Comparison of ENCODE assay signal across 11 cellular contexts in genomic region chr3:44529927-44530326, GRCh38. TPM values are rescaled to one million over a fixed set of nuclear protein-coding genes. Genes with fewer than 3 reads are reported as not detected.
DNase-seq lines count a peak whose midpoint lies in the region; ATAC-seq and TF ChIP-seq lines count a peak whose summit lies in the region.
"Had no signal": no experiment of that assay in that cellular context is flagged by ENCODE, and none has a peak within 500 bp of the region (broad histone marks: within the 10 kb centered on the region; RNA-seq: fewer than 3 reads in every experiment).

No MANE protein-coding gene starts in this region.

- H3K9ac ChIP-seq in smooth muscle cell (ENCODE audit: low read depth), result no peak overlapping the region

- no peak overlapping the region for H2AFZ ChIP-seq in smooth muscle cell (ENCODE audit: low read depth)

- no peak overlapping the region for H3K4me3 ChIP-seq in smooth muscle cell
- H3K4me3 ChIP-seq: testis had no signal

- H3K27ac Mint-ChIP-seq in activated naive CD4-positive, alpha-beta T cell treated with anti-CD3 and anti-CD28 coated beads for 36 hours, result no peak overlapping the region

- peak; percentile 25 for TF ChIP-seq CTCF in smooth muscle cell (IDR thresholded peaks at IDR 0.05; ENCODE audit: borderline replicate concordance, insufficient read depth, poor library complexity, severe bottlenecking)

- H3K9me3 Mint-ChIP-seq in activated naive CD4-positive, alpha-beta T cell treated with anti-CD3 and anti-CD28 coated beads for 36 hours, result no peaks in the 10 kb centered on the region

- H3K4me1 ChIP-seq in smooth muscle cell (ENCODE audit: low read depth), result no peaks in the 10 kb centered on the region
- H3K4me1 ChIP-seq: Caco-2, testis had no signal

- peak; percentile 44 for DNase-seq in activated naive CD4-positive, alpha-beta T cell treated with anti-CD3 and anti-CD28 coated beads for 36 hours
- no peak for DNase-seq in activated naive CD4-positive, alpha-beta T cell treated with anti-CD3 and anti-CD28 coated beads, Interleukin-2, amount 50 U/mL, for 16 hours
- DNase-seq in M059J (ENCODE audit: low read depth) (peak; percentile 7), dermis blood vessel endothelial cell (peak; percentile 54), smooth muscle cell (lab: John Stamatoyannopoulos, UW; ENCODE audit: unreplicated experiment) (no peak), dedifferentiated amniotic fluid mesenchymal stem cell (ENCODE audit: extremely low spot score) (no peak), medulla oblongata (ENCODE audit: extremely low spot score) (no peak)
- DNase-seq: left cardiac atrium, testis had no signal

- H3F3A ChIP-seq in smooth muscle cell (ENCODE audit: low read depth), result no peaks in the 10 kb centered on the region

- no peak overlapping the region for H3K27ac ChIP-seq in smooth muscle cell (ENCODE audit: low read depth)
- H3K27ac ChIP-seq: testis had no signal

- peaks cover 17% of the 10 kb centered on the region for H3K27me3 Mint-ChIP-seq in activated naive CD4-positive, alpha-beta T cell treated with anti-CD3 and anti-CD28 coated beads for 36 hours (ENCODE audit: low read depth)

- no peak overlapping the region for H3K4me3 Mint-ChIP-seq in activated naive CD4-positive, alpha-beta T cell treated with anti-CD3 and anti-CD28 coated beads for 36 hours

- H3K9me3 ChIP-seq in smooth muscle cell (replicated peaks; ENCODE audit: low read depth), result no peaks in the 10 kb centered on the region
- H3K9me3 ChIP-seq: testis had no signal

- H3K27me3 ChIP-seq in smooth muscle cell (ENCODE audit: low read depth), result peaks cover 4% of the 10 kb centered on the region
- H3K27me3 ChIP-seq: testis had no signal

- intact Hi-C loops in activated naive CD4-positive, alpha-beta T cell treated with anti-CD3 and anti-CD28 coated beads for 36 hours (cut with micrococcal nuclease), result loop anchor here (5.0 kb wide), 1 partner anchor 232 kb away; the partner anchor contains the start of genes KIAA1143 and KIF15

- H4K20me1 ChIP-seq in smooth muscle cell (ENCODE audit: low read depth), result no peaks in the 10 kb centered on the region

- no peak for ATAC-seq in HG03520 (IDR thresholded peaks at IDR 0.05; ENCODE audit: unreplicated experiment)
- ATAC-seq: left cardiac atrium had no signal

- H3K4me2 ChIP-seq in smooth muscle cell, result no peak overlapping the region

- 8% methylated on average over 1 of the region's 1 CpG for WGBS in smooth muscle cell (ENCODE audit: low lambda C conversion rate)

- H3K4me1 Mint-ChIP-seq in activated naive CD4-positive, alpha-beta T cell treated with anti-CD3 and anti-CD28 coated beads for 36 hours (ENCODE audit: low read depth), result no peaks in the 10 kb centered on the region

- no peaks in the 10 kb centered on the region for H3K36me3 ChIP-seq in smooth muscle cell (ENCODE audit: low read depth)

- CTCF ChIA-PET in activated naive CD4-positive, alpha-beta T cell treated with anti-CD3 and anti-CD28 coated beads for 36 hours (lab: Charles Lee), result interaction anchor here (0.6 to 1.5 kb wide), 4 partner anchors 11 to 385 kb away, joined by 3 to 4 read pairs (median 4); no protein-coding TSS in a partner anchor

- no peaks in the 10 kb centered on the region for H3K36me3 Mint-ChIP-seq in activated naive CD4-positive, alpha-beta T cell treated with anti-CD3 and anti-CD28 coated beads for 36 hours (ENCODE audit: low read depth)

- no peaks in the 10 kb centered on the region for H3K79me2 ChIP-seq in smooth muscle cell (ENCODE audit: low read depth)

RNA-seq across cellular contexts. Expression of gene ZKSCAN7, which starts 25.1 kb away (rescaled TPM):
- total RNA-seq in activated naive CD4-positive, alpha-beta T cell treated with anti-CD3 and anti-CD28 coated beads for 36 hours, result 1 to 10 TPM; 1.5 to 1.7 TPM
- 1.2 and 1.9 TPM in 2 replicates for total RNA-seq in M059J (2014; rRNA removed; shearing (Covaris generic))
- total RNA-seq in dermis blood vessel endothelial cell (1.3 and 2.2 TPM in 2 replicates), smooth muscle cell (5.6 and 10.6 TPM in 2 replicates)
- 3.7 and 4.6 TPM in 2 replicates for polyA plus RNA-seq in smooth muscle cell
- total RNA-seq: Caco-2 had no signal

RNA-seq across cellular contexts. Expression of gene ZNF445, which starts 52.5 kb away (rescaled TPM):
- 10 to 100 TPM; 19.0 TPM for total RNA-seq in activated naive CD4-positive, alpha-beta T cell treated with anti-CD3 and anti-CD28 coated beads for 36 hours
- 2.9 and 5.7 TPM in 2 replicates for total RNA-seq in M059J (2014; rRNA removed; shearing (Covaris generic))
- total RNA-seq in dermis blood vessel endothelial cell (9.2 and 10.6 TPM in 2 replicates), smooth muscle cell (8.5 and 10.7 TPM in 2 replicates)
- polyA plus RNA-seq in smooth muscle cell, result 4.7 and 6.1 TPM in 2 replicates

RNA-seq across cellular contexts. Expression of gene ZNF660, which starts 54.8 kb away (rescaled TPM):
- under 1 TPM; 0.22 to 0.48 TPM for total RNA-seq in activated naive CD4-positive, alpha-beta T cell treated with anti-CD3 and anti-CD28 coated beads for 36 hours
- total RNA-seq in M059J (2014; rRNA removed; shearing (Covaris generic)), result 0.64 and 1.7 TPM in 2 replicates
- 0.79 and 2.2 TPM in 2 replicates for total RNA-seq in dermis blood vessel endothelial cell
- total RNA-seq in smooth muscle cell, result 5.1 and 5.4 TPM in 2 replicates
- 1.8 and 2.0 TPM in 2 replicates for polyA plus RNA-seq in smooth muscle cell
- total RNA-seq: Caco-2 had no signal

Comparison
In these comparisons a context has a peak if more than half of its experiments do, and no peak if none do; other contexts are left out.
1. DNase-seq: peak in activated naive CD4-positive, alpha-beta T cell treated with anti-CD3 and anti-CD28 coated beads for 36 hours (single experiment), M059J (single experiment) and dermis blood vessel endothelial cell (single experiment); none in activated naive CD4-positive, alpha-beta T cell treated with anti-CD3 and anti-CD28 coated beads, Interleukin-2, amount 50 U/mL, for 16 hours (single experiment), smooth muscle cell (single experiment), dedifferentiated amniotic fluid mesenchymal stem cell (single experiment) and medulla oblongata (single experiment).